ENCODE assay signal across 27 cellular contexts in genomic region chr4:144699565-144699964, GRCh38. TPM values are rescaled to one million over a fixed set of nuclear protein-coding genes. Genes with fewer than 3 reads are reported as not detected.
DNase-seq lines count a peak whose midpoint lies in the region; ATAC-seq and TF ChIP-seq lines count a peak whose summit lies in the region.
"Had no signal": no experiment of that assay in that cellular context is flagged by ENCODE, and none has a peak within 500 bp of the region (broad histone marks: within the 10 kb centered on the region; RNA-seq: fewer than 3 reads in every experiment).

No MANE protein-coding gene starts in this region.

- H4K20me1 ChIP-seq in GM23248 (ENCODE audit: insufficient read depth) (no peaks in the 10 kb centered on the region), PC-3 (ENCODE audit: low read length) (no peaks in the 10 kb centered on the region)

- no peaks in the 10 kb centered on the region for H3K79me2 ChIP-seq in GM23248 (ENCODE audit: insufficient read depth)
- H3K79me2 ChIP-seq in PC-3 (ENCODE audit: low read length) = no peaks in the 10 kb centered on the region

- H4K8ac ChIP-seq in mesenchymal stem cell (ENCODE audit: low read length) = no peak overlapping the region

- H2AK5ac ChIP-seq in mesenchymal stem cell (ENCODE audit: low read length, severe bottlenecking) = peak overlapping the region; percentile 92

- intact Hi-C loops in PC-3 (cut with micrococcal nuclease) (no loop called here), left lung (cut with DNase I) (no loop called here)

- H3K9me3 ChIP-seq in GM23248 (ENCODE audit: low read depth) = no peaks in the 10 kb centered on the region
- no peaks in the 10 kb centered on the region for H3K9me3 ChIP-seq in PC-3 (ENCODE audit: low read length)
- no peaks in the 10 kb centered on the region for H3K9me3 ChIP-seq in mesenchymal stem cell (ENCODE audit: control insufficient read depth, low read length)
- no peaks in the 10 kb centered on the region for H3K9me3 ChIP-seq in left lung
- H3K9me3 ChIP-seq: colonic mucosa, stomach had no signal

- H3K18ac ChIP-seq in mesenchymal stem cell (ENCODE audit: low read depth in 1 of 2, low read length in 2 of 2) = no peak overlapping the region

- no peak overlapping the region for H4K91ac ChIP-seq in mesenchymal stem cell (ENCODE audit: low read length)

- ATAC-seq in PC-3 (no peak), left lung (no peak)
- ATAC-seq: activated CD8-positive, alpha-beta T cell treated with anti-CD3 and anti-CD28 coated beads for 36 hours; activated T-cell treated with anti-CD3 and anti-CD28 coated beads, Interleukin-2, amount 50 U/mL, for 4 hours; natural killer cell treated with Interleukin-12 subunit alpha and Interleukin-12 subunit beta and Interleukin-15 and Interleukin-18, amount 100 ng/mL, for 72 hours had no signal

- H3K36me3 ChIP-seq in GM23248 (ENCODE audit: low read depth) (no peaks in the 10 kb centered on the region), PC-3 (ENCODE audit: low read depth, low read length) (no peaks in the 10 kb centered on the region), mesenchymal stem cell (ENCODE audit: control insufficient read depth in 1 of 2, insufficient read depth in 2 of 2, low read depth in 1 of 2, low read length in 2 of 2) (no peaks in the 10 kb centered on the region), left lung (no peaks in the 10 kb centered on the region)
- H3K36me3 ChIP-seq: colonic mucosa, stomach had no signal

- H3K4me2 ChIP-seq in GM23248 (ENCODE audit: unreplicated experiment) (no peak overlapping the region), PC-3 (ENCODE audit: low read length) (peak overlapping the region; percentile 21), mesenchymal stem cell (ENCODE audit: low read length, poor library complexity, severe bottlenecking) (no peak overlapping the region)
- H3K4me2 ChIP-seq: smooth muscle cell had no signal

- H3K79me1 ChIP-seq in mesenchymal stem cell (replicated peaks; ENCODE audit: low read length, poor library complexity, severe bottlenecking) = peaks cover 4% of the 10 kb centered on the region

- H3K23ac ChIP-seq in mesenchymal stem cell (ENCODE audit: low read length in 2 of 2) = no peak overlapping the region

- H2AFZ ChIP-seq in GM23248 (no peak overlapping the region), PC-3 (ENCODE audit: low read length) (0 out of 2 replicates have a peak overlapping the region, but pooled peaks have one; percentile 12), mesenchymal stem cell (ENCODE audit: low read depth, low read length) (no peak overlapping the region)

- H2BK5ac ChIP-seq in mesenchymal stem cell (ENCODE audit: low read depth, low read length, poor library complexity, severe bottlenecking) = no peak overlapping the region

- H3K9me2 ChIP-seq in GM23248 (ENCODE audit: insufficient read depth) (no peaks in the 10 kb centered on the region), PC-3 (replicated peaks; ENCODE audit: low read length) (no peaks in the 10 kb centered on the region)

- no peak overlapping the region for H3K4ac ChIP-seq in mesenchymal stem cell (ENCODE audit: low read depth in 1 of 2, low read length in 2 of 2)

- no peak overlapping the region for H2BK12ac ChIP-seq in mesenchymal stem cell (ENCODE audit: low read length in 2 of 2)

- no peak overlapping the region for H2BK120ac ChIP-seq in mesenchymal stem cell (ENCODE audit: low read depth, low read length)

- in situ Hi-C loops in GM23248 (cut with MboI) = no loop called here

- H3K4me1 ChIP-seq in GM23248 (ENCODE audit: insufficient read depth) (peaks cover 26% of the 10 kb centered on the region), PC-3 (ENCODE audit: insufficient read depth, low read length) (peaks cover 10% of the 10 kb centered on the region; the same call in 1 of the 2 replicates), mesenchymal stem cell (ENCODE audit: control insufficient read depth, insufficient read depth, low read depth, low read length) (peaks cover 6% of the 10 kb centered on the region), left lung (no peaks in the 10 kb centered on the region)
- H3K4me1 ChIP-seq: colonic mucosa, stomach had no signal

- CTCF ChIA-PET in PC-3 (lab: Charles Lee) = no interaction called here

- no peak overlapping the region for H3K14ac ChIP-seq in mesenchymal stem cell (ENCODE audit: low read length in 2 of 2)

- H2BK15ac ChIP-seq in mesenchymal stem cell (ENCODE audit: low read depth, poor library complexity, severe bottlenecking) = no peak overlapping the region

- DNase-seq in GM23248 = peak; percentile 28
- DNase-seq in PC-3 = peak; percentile 18
- DNase-seq in dermis blood vessel endothelial cell = peak; percentile 89
- DNase-seq in mesenchymal stem cell = no peak
- DNase-seq in mesenteric fat pad (ENCODE audit: low spot score) = no peak
- DNase-seq in left lung = no peak
- DNase-seq in NCI-H1417 treated with DMSO at 0.1 percent for 48 hours (lab: John Stamatoyannopoulos, UW) = no peak
- DNase-seq: activated B cell treated with CpG ODN at 0.5 μM for 24 hours; activated CD8-positive, alpha-beta T cell treated with anti-CD3 and anti-CD28 coated beads for 36 hours; activated naive CD4-positive, alpha-beta T cell treated with Interleukin-2 at 50 U/mL for 16 hours; activated T-cell treated with anti-CD3 and anti-CD28 coated beads, Interleukin-2, amount 50 U/mL, for 4 hours; aorta; colonic mucosa; endodermal cell; H7; hypothalamus; islet precursor cell; Kasumi-1; NCI-H1092; NCI-H2029 treated with DMSO at 0.1 percent for 48 hours; posterior cingulate gyrus; stimulated activated CD4-positive, alpha-beta T cell treated with anti-CD3 and anti-CD28 coated beads, Interleukin-4, amount 100 ng/mL, for 24 hours; stomach; T-helper 9 cell; trophoblast cell had no signal

- H3K4me3 ChIP-seq in GM23248 = no peak overlapping the region
- H3K4me3 ChIP-seq in PC-3 (ENCODE audit: low read length) = no peak overlapping the region
- no peak overlapping the region for H3K4me3 ChIP-seq in mesenchymal stem cell (ENCODE audit: insufficient read depth in 1 of 2, low read depth in 1 of 2, low read length in 2 of 2)
- H3K4me3 ChIP-seq in left lung = no peak overlapping the region
- H3K4me3 ChIP-seq: colonic mucosa, smooth muscle cell, stomach had no signal

- no TSS peak for BruUV-seq in PC-3 (replicated peaks; lab: Mats Ljungman, UMichigan)

- no peak for TF ChIP-seq CTCF in PC-3 (conservative IDR thresholded peaks at IDR 0.05; ENCODE audit: low read depth, low read length)
- TF ChIP-seq CTCF in left lung (IDR thresholded peaks at IDR 0.05) = no peak

- no peak overlapping the region for H3K27ac ChIP-seq in GM23248
- no peak overlapping the region for H3K27ac ChIP-seq in PC-3 (ENCODE audit: low read length)
- H3K27ac ChIP-seq in mesenchymal stem cell (ENCODE audit: low read length, poor library complexity, severe bottlenecking) = no peak overlapping the region
- no peak overlapping the region for H3K27ac ChIP-seq in left lung
- H3K27ac ChIP-seq: colonic mucosa, stomach had no signal

- no peak overlapping the region for H3K9ac ChIP-seq in GM23248
- H3K9ac ChIP-seq in PC-3 (ENCODE audit: low read length) = no peak overlapping the region
- H3K9ac ChIP-seq in mesenchymal stem cell (ENCODE audit: low read length) = no peak overlapping the region

- POLR2A ChIA-PET in PC-3 (lab: Charles Lee; ENCODE audit: unreplicated experiment) = no interaction called here

- 66 to 67% methylated on average over 2 of the region's 2 CpGs for WGBS in GM23248 (ENCODE audit: low coverage in 1 of 2, low lambda C conversion rate in 2 of 2, missing lambda C conversion rate in 2 of 2), 2 experiments
- 71% methylated on average over 2 of the region's 2 CpGs for WGBS in mesenchymal stem cell

- H3F3A ChIP-seq in GM23248 (ENCODE audit: insufficient read depth) = peaks cover 9% of the 10 kb centered on the region; the same call in 1 of the 2 replicates
- H3F3A ChIP-seq in PC-3 (ENCODE audit: low read length, unreplicated experiment) = no peaks in the 10 kb centered on the region

- H3K27me3 ChIP-seq in GM23248 (replicated peaks; ENCODE audit: insufficient read depth) = no peaks in the 10 kb centered on the region
- H3K27me3 ChIP-seq in PC-3 (ENCODE audit: low read length) = 0 out of 2 replicates have a peak, but pooled peaks cover 10% of the 10 kb centered on the region
- no peaks in the 10 kb centered on the region for H3K27me3 ChIP-seq in mesenchymal stem cell (ENCODE audit: control insufficient read depth in 1 of 2, insufficient read depth in 1 of 2, low read length in 2 of 2)
- H3K27me3 ChIP-seq in left lung = no peaks in the 10 kb centered on the region
- H3K27me3 ChIP-seq: colonic mucosa, stomach had no signal

RNA-seq across cellular contexts. Expression of gene HHIP, which starts 53.6 kb away (rescaled TPM):
- under 0.01 TPM in 1 of 2 replicates, not detected in the other for total RNA-seq in GM23248 (2014; rRNA removed; shearing (Covaris generic))
- 0.06 and 0.33 TPM in 2 replicates for polyA plus RNA-seq in GM23248 (2016; fragmentation: Nextera tagmentation; extraction: Ambion mirVana)
- total RNA-seq in PC-3 (2014; rRNA removed) (1.2 and 2.3 TPM in 2 replicates), dermis blood vessel endothelial cell (37.1 and 191 TPM in 2 replicates), mesenteric fat pad (0.06 TPM), left lung (10 to 100 TPM; 50.1 to 59.8 TPM)
- 0.01 TPM for polyA plus RNA-seq in mesenchymal stem cell (2013, experiment 1 of 2)
- under 0.01 TPM for polyA plus RNA-seq in mesenchymal stem cell (2013, experiment 2 of 2)
- total RNA-seq: activated B cell treated with CpG ODN at 0.5 μM for 24 hours; activated CD8-positive, alpha-beta T cell treated with anti-CD3 and anti-CD28 coated beads for 36 hours; natural killer cell treated with Interleukin-12 subunit alpha and Interleukin-12 subunit beta and Interleukin-15 and Interleukin-18, amount 100 ng/mL, for 72 hours had no signal

Comparison
In these comparisons a context has a peak if more than half of its experiments do, and no peak if none do; other contexts are left out.
1. DNase-seq: peak in GM23248 (single experiment), PC-3 (single experiment) and dermis blood vessel endothelial cell (single experiment); none in mesenchymal stem cell (single experiment), mesenteric fat pad (single experiment), left lung (0 of 2) and NCI-H1417 treated with DMSO at 0.1 percent for 48 hours (single experiment).
2. RNA of gene HHIP, which starts 53.6 kb away (total RNA-seq): 50.1 to 59.8 TPM in left lung and 37.1 to 191 TPM in dermis blood vessel endothelial cell; 1.2 to 2.3 TPM in PC-3, 0.06 TPM in mesenteric fat pad (single experiment) and under 0.01 TPM in GM23248; every median in the first group is over 10 times any median in the second.